Comparison of ENCODE assay signal across 31 cellular contexts in genomic region chr6:51153109-51153508, GRCh38.
"Had no signal": no experiment of that assay in that cellular context is flagged by ENCODE, and none has a peak within 500 bp of the region (broad histone marks: within the 10 kb centered on the region; RNA-seq: fewer than 3 reads in every experiment).

No MANE protein-coding gene starts in this region.

- H3K27ac ChIP-seq: adrenal gland, body of pancreas, esophagus muscularis mucosa, foreskin keratinocyte, gastrocnemius medialis, heart left ventricle had no signal

- H3K9me3 ChIP-seq: adrenal gland, body of pancreas, esophagus muscularis mucosa, gastrocnemius medialis had no signal

- FAIRE-seq: colon had no signal

- H3K4me3 ChIP-seq: adrenal gland, body of pancreas, esophagus muscularis mucosa, gastrocnemius medialis, heart left ventricle had no signal

- DNase-seq: activated CD4-positive, alpha-beta memory T cell treated with anti-CD3 and anti-CD28 coated beads for 36 hours; activated CD4-positive, alpha-beta T cell treated with anti-CD3 and anti-CD28 coated beads for 36 hours; activated CD4-positive, alpha-beta T cell treated with anti-CD3 and anti-CD28 coated beads, Interleukin-2, amount 10 ng/mL, durations not matched to agents 24 days and 14 days; activated CD4-positive, CD25-positive, alpha-beta regulatory T cell; activated CD4-positive, CD25-positive, alpha-beta regulatory T cell treated with anti-CD3 and anti-CD28 coated beads, Interleukin-2, amount 50 U/mL, for 72 hours; activated CD8-positive, alpha-beta memory T cell treated with anti-CD3 and anti-CD28 coated beads, Interleukin-2, amount 10 ng/mL, durations not matched to agents 7 days and 5 days; activated CD8-positive, alpha-beta memory T cell treated with anti-CD3 and anti-CD28 coated beads, Interleukin-2, amount 50 U/mL, for 4 hours; activated CD8-positive, alpha-beta T cell treated with anti-CD3 and anti-CD28 coated beads, Interleukin-2, amount 10 ng/mL, durations not matched to agents 7 days and 5 days; activated effector memory CD4-positive, alpha-beta T cell treated with anti-CD3 and anti-CD28 coated beads, Interleukin-2, amount 50 U/mL, for 16 hours; activated naive CD4-positive, alpha-beta T cell treated with anti-CD3 and anti-CD28 coated beads for 36 hours; activated naive CD8-positive, alpha-beta T cell treated with anti-CD3 and anti-CD28 coated beads for 36 hours; activated naive CD8-positive, alpha-beta T cell treated with anti-CD3 and anti-CD28 coated beads, Interleukin-2, amount 50 U/mL, for 24 hours; activated T-cell treated with anti-CD3 and anti-CD28 coated beads, Interleukin-2, amount 50 U/mL, for 1 hour; activated T-cell treated with anti-CD3 and anti-CD28 coated beads, Interleukin-2, amount 50 U/mL, for 48 hours; adrenal gland; amygdala; aorta; body of pancreas; caudate nucleus; cortex of kidney; dermis blood vessel endothelial cell; effector CD4-positive, alpha-beta T cell; effector memory CD8-positive, alpha-beta T cell; erythroblast; foreskin keratinocyte; gastrocnemius medialis; heart left ventricle; hypothalamus; T1000 had no signal

- H3K4me1 ChIP-seq: adrenal gland, body of pancreas, esophagus muscularis mucosa, foreskin keratinocyte, gastrocnemius medialis, heart left ventricle had no signal

- H3K36me3 ChIP-seq: adrenal gland, esophagus muscularis mucosa, gastrocnemius medialis, heart left ventricle had no signal

- ATAC-seq: activated CD4-positive, alpha-beta T cell treated with anti-CD3 and anti-CD28 coated beads for 36 hours; activated CD8-positive, alpha-beta memory T cell treated with anti-CD3 and anti-CD28 coated beads, Interleukin-2, amount 10 ng/mL, durations not matched to agents 7 days and 5 days; activated CD8-positive, alpha-beta T cell treated with anti-CD3 and anti-CD28 coated beads, Interleukin-2, amount 10 ng/mL, durations not matched to agents 7 days and 5 days; activated naive CD8-positive, alpha-beta T cell treated with anti-CD3 and anti-CD28 coated beads, Interleukin-2, amount 50 U/mL, for 24 hours; body of pancreas; effector memory CD8-positive, alpha-beta T cell; foreskin keratinocyte; gastrocnemius medialis; heart left ventricle had no signal

- H3K27me3 ChIP-seq: adrenal gland, body of pancreas, esophagus muscularis mucosa, foreskin keratinocyte, gastrocnemius medialis, heart left ventricle had no signal
